Comparison of ENCODE assay signal across 1 cellular context in genomic region chr2:32627441-32627900, GRCh38.
TF ChIP-seq lines count a peak whose summit lies in the region.

No MANE protein-coding gene starts in this region.

TF ChIP-seq in H1, 55 proteins besides CTCF, POLR2A, EP300 and RAD21:
- TF ChIP-seq SP2 (IDR thresholded peaks at IDR 0.05; ENCODE audit: low read length) (no peak), RNF2 (IDR thresholded peaks at IDR 0.05; ENCODE audit: borderline replicate concordance, low read depth, low read length, missing control alignments, poor library complexity, severe bottlenecking) (no peak), CHD2 (IDR thresholded peaks at IDR 0.05; ENCODE audit: low read length) (no peak), CREB1 (IDR thresholded peaks at IDR 0.05) (peak; percentile 59), ASH2L (IDR thresholded peaks at IDR 0.05; ENCODE audit: low read length) (peak; percentile 88), TBP (IDR thresholded peaks at IDR 0.05; ENCODE audit: low read depth, low read length) (no peak), KDM4A (IDR thresholded peaks at IDR 0.05; ENCODE audit: low read depth, low read length, severe bottlenecking) (peak; percentile 49), PHF8 (conservative IDR thresholded peaks at IDR 0.05; ENCODE audit: low read depth, low read length) (0 out of 2 replicates have a peak, but pooled peaks have one; percentile 36)
